Comparison of ENCODE assay signal across 11 cellular contexts in genomic region chr19:46471778-46472543, GRCh38. TPM values are rescaled to one million over a fixed set of nuclear protein-coding genes. Genes with fewer than 3 reads are reported as not detected.
A peak's percentile ranks its signal among the peaks of the same experiment; 100 is the strongest.
DNase-seq lines count a peak whose midpoint lies in the region; ATAC-seq, FAIRE-seq and TF ChIP-seq lines count a peak whose summit lies in the region.
"Had no signal": no experiment of that assay in that cellular context is flagged by ENCODE, and none has a peak within 500 bp of the region (broad histone marks: within the 10 kb centered on the region; RNA-seq: fewer than 3 reads in every experiment).

No MANE protein-coding gene starts in this region.

- no peaks in the 10 kb centered on the region for H3K36me3 Mint-ChIP-seq in activated naive CD8-positive, alpha-beta T cell treated with anti-CD3 and anti-CD28 coated beads for 36 hours
- H3K36me3 Mint-ChIP-seq in glutamatergic neuron (ENCODE audit: unreplicated experiment): peaks cover 6% of the 10 kb centered on the region

- POLR2A ChIA-PET in BJ (lab: Charles Lee): no interaction called here

- no peak for FAIRE-seq in GM12891 (lab: Jason Lieb, UNC)

- no peak overlapping the region for H3K27ac Mint-ChIP-seq in activated naive CD8-positive, alpha-beta T cell treated with anti-CD3 and anti-CD28 coated beads for 36 hours
- H3K27ac Mint-ChIP-seq in glutamatergic neuron (ENCODE audit: unreplicated experiment): no peak overlapping the region
- H3K27ac Mint-ChIP-seq: activated CD4-positive, alpha-beta T cell treated with anti-CD3 and anti-CD28 coated beads, Interleukin-2, amount 10 ng/mL, durations not matched to agents 7 days and 5 days had no signal

- H3K4me1 ChIP-seq in prostate gland (replicated peaks): no peaks in the 10 kb centered on the region

- peak overlapping the region; percentile 53 for H3K4me3 Mint-ChIP-seq in activated naive CD8-positive, alpha-beta T cell treated with anti-CD3 and anti-CD28 coated beads for 36 hours
- H3K4me3 Mint-ChIP-seq in glutamatergic neuron (ENCODE audit: unreplicated experiment): peak overlapping the region; percentile 78
- H3K4me3 Mint-ChIP-seq: activated CD4-positive, alpha-beta T cell treated with anti-CD3 and anti-CD28 coated beads, Interleukin-2, amount 10 ng/mL, durations not matched to agents 7 days and 5 days had no signal

- CTCF ChIA-PET in BJ (lab: Yijun Ruan, JAX): interaction anchor here (0.9 to 1.3 kb wide), 3 partner anchors 10 to 70 kb away, joined by 3 read pairs; no protein-coding TSS in a partner anchor

- intact Hi-C loops in prostate gland (cut with DNase I): no loop called here

- WGBS in prostate gland: 41% methylated on average over 15 of the region's 15 CpGs

- H3K9me3 ChIP-seq in prostate gland: no peaks in the 10 kb centered on the region

- TF ChIP-seq POLR2A in prostate gland (IDR thresholded peaks at IDR 0.05) (no peak), GM12891 (IDR thresholded peaks at IDR 0.05; ENCODE audit: low read depth, low read length) (no peak)

- peak overlapping the region; percentile 24 for H3K4me3 ChIP-seq in BJ (ENCODE audit: low read depth, low read length)
- peak overlapping the region; percentile 28 to 34 for H3K4me3 ChIP-seq in prostate gland

- peaks cover 3% of the 10 kb centered on the region for H3K4me1 Mint-ChIP-seq in activated naive CD8-positive, alpha-beta T cell treated with anti-CD3 and anti-CD28 coated beads for 36 hours
- peaks cover 3% of the 10 kb centered on the region for H3K4me1 Mint-ChIP-seq in glutamatergic neuron (ENCODE audit: low read depth, unreplicated experiment)
- H3K4me1 Mint-ChIP-seq: activated CD4-positive, alpha-beta T cell treated with anti-CD3 and anti-CD28 coated beads, Interleukin-2, amount 10 ng/mL, durations not matched to agents 7 days and 5 days had no signal

- no peaks in the 10 kb centered on the region for H3K9me3 Mint-ChIP-seq in activated naive CD8-positive, alpha-beta T cell treated with anti-CD3 and anti-CD28 coated beads for 36 hours
- peaks cover 2% of the 10 kb centered on the region for H3K9me3 Mint-ChIP-seq in glutamatergic neuron (ENCODE audit: unreplicated experiment)
- H3K9me3 Mint-ChIP-seq: activated CD4-positive, alpha-beta T cell treated with anti-CD3 and anti-CD28 coated beads, Interleukin-2, amount 10 ng/mL, durations not matched to agents 7 days and 5 days had no signal

- no peak for TF ChIP-seq CTCF in BJ (IDR thresholded peaks at IDR 0.05; ENCODE audit: insufficient read depth, low read depth, low read length)
- TF ChIP-seq CTCF in glutamatergic neuron (IDR thresholded peaks at IDR 0.05; ENCODE audit: partially characterized antibody, unreplicated experiment): no peak
- no peak for TF ChIP-seq CTCF in prostate gland (IDR thresholded peaks at IDR 0.05)

- H3K27me3 ChIP-seq in BJ (ENCODE audit: control insufficient read depth, insufficient read depth, low read length) (no peaks in the 10 kb centered on the region), prostate gland (replicated peaks; ENCODE audit: insufficient read depth) (no peaks in the 10 kb centered on the region)

- peaks cover 51% of the 10 kb centered on the region for H3K27me3 Mint-ChIP-seq in activated naive CD8-positive, alpha-beta T cell treated with anti-CD3 and anti-CD28 coated beads for 36 hours
- H3K27me3 Mint-ChIP-seq in glutamatergic neuron (ENCODE audit: unreplicated experiment): peaks cover 3% of the 10 kb centered on the region

- H3K36me3 ChIP-seq in BJ (ENCODE audit: control insufficient read depth, insufficient read depth, low read length) (no peaks in the 10 kb centered on the region), prostate gland (no peaks in the 10 kb centered on the region)

- peak overlapping the region; percentile 8 to 78 for H3K27ac ChIP-seq in prostate gland

- DNase-seq in BJ (ENCODE audit: low read depth) (no peak), glutamatergic neuron (no peak), prostate gland (ENCODE audit: low spot score) (no peak), GM12891 (ENCODE audit: insufficient read length, low spot score) (no peak)
- DNase-seq in activated naive CD8-positive, alpha-beta T cell treated with anti-CD3 and anti-CD28 coated beads for 36 hours: no peak
- DNase-seq in activated T-cell treated with anti-CD3 and anti-CD28 coated beads, Interleukin-2, amount 50 U/mL, for 1 hour: no peak
- DNase-seq: activated CD4-positive, alpha-beta T cell treated with anti-CD3 and anti-CD28 coated beads, Interleukin-2, amount 10 ng/mL, durations not matched to agents 7 days and 5 days; Calu3; NCI-H226 had no signal

- ATAC-seq in HG02870 (IDR thresholded peaks at IDR 0.05; ENCODE audit: unreplicated experiment) (no peak), HG03469 (IDR thresholded peaks at IDR 0.05; ENCODE audit: unreplicated experiment) (no peak)

TF ChIP-seq in GM12891, 5 proteins besides CTCF, POLR2A, EP300 and RAD21:
- TF ChIP-seq SPI1 (IDR thresholded peaks at IDR 0.05; ENCODE audit: low read depth, low read length) (no peak), TAF1 (IDR thresholded peaks at IDR 0.05; ENCODE audit: low read depth, low read length) (no peak), POU2F2 (IDR thresholded peaks at IDR 0.05; ENCODE audit: low read depth, low read length) (no peak), PAX5 (IDR thresholded peaks at IDR 0.05; ENCODE audit: insufficient read depth, low read length, severe bottlenecking) (no peak), POLR2AphosphoS5 (IDR thresholded peaks at IDR 0.05; ENCODE audit: low read depth, low read length) (no peak)
TF ChIP-seq in GM12891: peak in this region for 0.

RNA-seq across cellular contexts. Expression of gene PNMA8A, which starts 0.6 kb away (rescaled TPM):
- polyA plus RNA-seq in BJ (2011; rRNA removed): 0.65 and 0.74 TPM in 2 replicates
- 0.19 and 0.26 TPM in 2 replicates for polyA minus RNA-seq in BJ (2011; rRNA and poly(A)+ RNA removed)
- 1 to 10 TPM; 6.0 to 6.3 TPM for total RNA-seq in activated naive CD8-positive, alpha-beta T cell treated with anti-CD3 and anti-CD28 coated beads for 36 hours
- total RNA-seq in glutamatergic neuron (ENCODE audit: unreplicated experiment) (14.1 TPM), prostate gland (10 to 100 TPM; 17.0 to 26.5 TPM)
- polyA plus RNA-seq in GM12891 (2012; ENCODE audit: low read depth, missing spikeins): 0.05 TPM
- total RNA-seq: activated CD4-positive, alpha-beta T cell treated with anti-CD3 and anti-CD28 coated beads, Interleukin-2, amount 10 ng/mL, durations not matched to agents 7 days and 5 days had no signal

RNA-seq across cellular contexts. Expression of gene PNMA8B, which starts 23.7 kb away (rescaled TPM):
- polyA plus RNA-seq in BJ (2011; rRNA removed): 0.15 and 0.17 TPM in 2 replicates
- 0.19 and 0.21 TPM in 2 replicates for polyA minus RNA-seq in BJ (2011; rRNA and poly(A)+ RNA removed)
- total RNA-seq in activated naive CD8-positive, alpha-beta T cell treated with anti-CD3 and anti-CD28 coated beads for 36 hours: under 1 TPM; 0.21 to 0.26 TPM
- total RNA-seq in glutamatergic neuron (ENCODE audit: unreplicated experiment) (0.76 TPM), prostate gland (1 to 10 TPM in 1 of 2 donors, under 1 TPM in 1; 0.96 to 3.1 TPM)
- polyA plus RNA-seq in GM12891 (2012; ENCODE audit: low read depth, missing spikeins): not detected
- total RNA-seq: Calu3 had no signal

RNA-seq across cellular contexts. Expression of gene PNMA8C, which starts 43.2 kb away (rescaled TPM):
- 0.02 TPM in 1 of 2 replicates, not detected in the other for polyA plus RNA-seq in BJ (2011; rRNA removed)
- 0.09 and 0.15 TPM in 2 replicates for polyA minus RNA-seq in BJ (2011; rRNA and poly(A)+ RNA removed)
- total RNA-seq in activated naive CD8-positive, alpha-beta T cell treated with anti-CD3 and anti-CD28 coated beads for 36 hours: not detected
- total RNA-seq in glutamatergic neuron (ENCODE audit: unreplicated experiment) (5.3 TPM), prostate gland (1 to 10 TPM in 1 of 2 donors, not detected in 1; 1.6 TPM)
- not detected for polyA plus RNA-seq in GM12891 (2012; ENCODE audit: low read depth, missing spikeins)
- total RNA-seq: activated CD4-positive, alpha-beta T cell treated with anti-CD3 and anti-CD28 coated beads, Interleukin-2, amount 10 ng/mL, durations not matched to agents 7 days and 5 days; Calu3 had no signal

RNA-seq across cellular contexts. Expression of gene CCDC8, which starts 58.6 kb away (rescaled TPM):
- polyA plus RNA-seq in BJ (2011; rRNA removed): 6.9 and 7.7 TPM in 2 replicates
- 3.9 and 5.7 TPM in 2 replicates for polyA minus RNA-seq in BJ (2011; rRNA and poly(A)+ RNA removed)
- under 1 TPM; 0.08 TPM for total RNA-seq in activated naive CD8-positive, alpha-beta T cell treated with anti-CD3 and anti-CD28 coated beads for 36 hours
- total RNA-seq in glutamatergic neuron (ENCODE audit: unreplicated experiment): 6.3 TPM
- 10 to 100 TPM; 20.4 to 32.7 TPM for total RNA-seq in prostate gland
- not detected for polyA plus RNA-seq in GM12891 (2012; ENCODE audit: low read depth, missing spikeins)
- total RNA-seq: activated CD4-positive, alpha-beta T cell treated with anti-CD3 and anti-CD28 coated beads, Interleukin-2, amount 10 ng/mL, durations not matched to agents 7 days and 5 days; Calu3 had no signal
